15 cellular contexts compared by ENCODE assay signal in genomic region chr3:131072099-131072559, GRCh38. TPM values are rescaled to one million over a fixed set of nuclear protein-coding genes. Genes with fewer than 3 reads are reported as not detected.
DNase-seq lines count a peak whose midpoint lies in the region; ATAC-seq and TF ChIP-seq lines count a peak whose summit lies in the region.
"Had no signal": no experiment of that assay in that cellular context is flagged by ENCODE, and none has a peak within 500 bp of the region (broad histone marks: within the 10 kb centered on the region; RNA-seq: fewer than 3 reads in every experiment).

No MANE protein-coding gene starts in this region.

- no peaks in the 10 kb centered on the region for H3K27me3 ChIP-seq in KMS-11 (ENCODE audit: insufficient read depth, low read depth)

- no peaks in the 10 kb centered on the region for H3K79me2 ChIP-seq in KMS-11 (ENCODE audit: insufficient read depth, low read depth)

- DNase-seq in COLO829 (ENCODE audit: low spot score) (peak; percentile 37), lung microvascular endothelial cell (ENCODE audit: low read depth in 2 of 2) (peak; percentile 43 to 49)
- no peak for DNase-seq in activated effector memory CD4-positive, alpha-beta T cell treated with Interleukin-2 at 50 U/mL for 16 hours
- DNase-seq in stimulated activated CD4-positive, alpha-beta T cell treated with anti-CD3 and anti-CD28 coated beads, Interleukin-12 subunit alpha, Interleukin-12 subunit beta, amount 100 ng/mL, for 4 hours = no peak
- no peak for DNase-seq in activated T-cell treated with anti-CD3 and anti-CD28 coated beads, Interleukin-2, amount 50 U/mL, for 1 hour
- DNase-seq: activated CD4-positive, alpha-beta memory T cell treated with anti-CD3 and anti-CD28 coated beads for 36 hours; activated naive CD4-positive, alpha-beta T cell; CD8-positive, alpha-beta memory T cell; NCI-H69; stimulated activated CD4-positive, alpha-beta T cell treated with anti-CD3 and anti-CD28 coated beads, Interleukin-1b, Interleukin-23, amount 100 ng/mL, for 48 hours; stimulated activated naive CD4-positive, alpha-beta T cell; SW 1271 had no signal

- H3K9ac ChIP-seq in KMS-11 = no peak overlapping the region

- TF ChIP-seq CTCF in KMS-11 (conservative IDR thresholded peaks at IDR 0.05; ENCODE audit: low read depth, low read length) = no peak
- TF ChIP-seq CTCF in VCaP (conservative IDR thresholded peaks at IDR 0.05) = no peak

- H4K20me1 ChIP-seq in KMS-11 (ENCODE audit: insufficient read depth) = no peaks in the 10 kb centered on the region

- H3K4me2 ChIP-seq in KMS-11 = no peak overlapping the region

- H3K36me3 ChIP-seq in KMS-11 (ENCODE audit: insufficient read depth) = no peaks in the 10 kb centered on the region

- H3K4me1 ChIP-seq in KMS-11 (ENCODE audit: low read depth, poor library complexity, severe bottlenecking) = peaks cover 76% of the 10 kb centered on the region

- H3K27ac ChIP-seq in KMS-11 (no peak overlapping the region), VCaP (peak overlapping the region; percentile 32)

- no peak overlapping the region for H3K4me3 ChIP-seq in KMS-11 (IDR thresholded peaks at IDR 0.05; ENCODE audit: insufficient read depth, low read depth, low read length)

- 0 out of 2 replicates have a peak overlapping the region, but pooled peaks have one; percentile 1 for H2AFZ ChIP-seq in KMS-11 (ENCODE audit: low read depth)

- ATAC-seq in GM19395 (IDR thresholded peaks at IDR 0.05; ENCODE audit: unreplicated experiment) = no peak

RNA-seq across cellular contexts. Expression of gene NEK11, which starts 45.5 kb away (rescaled TPM):
- total RNA-seq in lung microvascular endothelial cell = 1.1 and 2.0 TPM in 2 replicates

RNA-seq across cellular contexts. Expression of gene ASTE1, which starts 45.5 kb away (rescaled TPM):
- 3.5 and 5.2 TPM in 2 replicates for total RNA-seq in lung microvascular endothelial cell

Comparison
In these comparisons a context has a peak if more than half of its experiments do, and no peak if none do; other contexts are left out.
1. DNase-seq: peak in COLO829 (single experiment) and lung microvascular endothelial cell (2 of 2); none in activated effector memory CD4-positive, alpha-beta T cell treated with Interleukin-2 at 50 U/mL for 16 hours (single experiment), stimulated activated CD4-positive, alpha-beta T cell treated with anti-CD3 and anti-CD28 coated beads, Interleukin-12 subunit alpha, Interleukin-12 subunit beta, amount 100 ng/mL, for 4 hours (single experiment) and activated T-cell treated with anti-CD3 and anti-CD28 coated beads, Interleukin-2, amount 50 U/mL, for 1 hour (single experiment).